Comparison of ENCODE assay signal across 8 cellular contexts in genomic region chr12:106139422-106140141, GRCh38. TPM values are rescaled to one million over a fixed set of nuclear protein-coding genes. Genes with fewer than 3 reads are reported as not detected.
DNase-seq lines count a peak whose midpoint lies in the region; ATAC-seq, FAIRE-seq and TF ChIP-seq lines count a peak whose summit lies in the region.

No MANE protein-coding gene starts in this region.

- CTCF ChIA-PET in A673 (lab: Charles Lee), result interaction anchor here (0.6 kb wide), 1 partner anchor 332 kb away, joined by 3 read pairs; no protein-coding TSS in a partner anchor

- peaks cover 24% of the 10 kb centered on the region for H3K27me3 ChIP-seq in A673 (replicated peaks; ENCODE audit: insufficient read depth, low read depth, low read length, poor library complexity)

- POLR2A ChIA-PET in A673 (lab: Charles Lee; ENCODE audit: low non-redundant PET), result no interaction called here

- intact Hi-C loops in A673 (cut with micrococcal nuclease; ENCODE audit: unreplicated experiment) (no loop called here), kidney (cut with DNase I) (loop anchor here (5.0 to 10.0 kb wide), 2 partner anchors 435 to 717 kb away; no protein-coding TSS in a partner anchor)

- no TSS peak for BruUV-seq in A673 (replicated peaks; lab: Mats Ljungman, UMichigan)

- FAIRE-seq in kidney (lab: Jason Lieb, UNC), result no peak

- DNase-seq in A673 (ENCODE audit: low spot score) (peak; percentile 70), NOMO-1 treated with DMSO at 0.1 percent for 48 hours (lab: John Stamatoyannopoulos, UW; ENCODE audit: unreplicated experiment) (peak; percentile 58), cerebellar cortex (ENCODE audit: low spot score) (peak; percentile 57), kidney (peak; percentile 95)

- no peaks in the 10 kb centered on the region for H3K36me3 ChIP-seq in A673 (ENCODE audit: insufficient read depth, low read length, poor library complexity, severe bottlenecking)
- no peaks in the 10 kb centered on the region for H3K36me3 ChIP-seq in kidney (ENCODE audit: control insufficient read depth in 1 of 2, insufficient read depth in 2 of 2, low read length in 2 of 2)

- H3K4me3 ChIP-seq in A673 (ENCODE audit: low read depth, low read length, poor library complexity, severe bottlenecking) (peak overlapping the region; percentile 67), kidney (ENCODE audit: low read length in 2 of 2) (peak overlapping the region; percentile 64 to 72), skin epidermis (peak overlapping the region; percentile 38 to 77 (median 58))

- ATAC-seq in GM18502 (IDR thresholded peaks at IDR 0.05; ENCODE audit: poor library complexity, unreplicated experiment) (peak; percentile 42), GM19455 (IDR thresholded peaks at IDR 0.05; ENCODE audit: unreplicated experiment) (no peak), HG02798 (IDR thresholded peaks at IDR 0.05; ENCODE audit: poor library complexity, unreplicated experiment) (no peak)

- H3K4me1 ChIP-seq in A673 (ENCODE audit: insufficient read depth, low read length, poor library complexity, severe bottlenecking) (no peaks in the 10 kb centered on the region), kidney (ENCODE audit: control insufficient read depth in 1 of 2, insufficient read depth in 1 of 2, low read depth in 1 of 2, low read length in 2 of 2) (peaks cover 3 to 22% of the 10 kb centered on the region in 2 donors)

- H3K9me3 ChIP-seq in A673 (ENCODE audit: low read depth, low read length, poor library complexity, severe bottlenecking) (no peaks in the 10 kb centered on the region), kidney (ENCODE audit: control insufficient read depth in 1 of 2, low read length in 2 of 2) (no peaks in the 10 kb centered on the region)

- no peak for TF ChIP-seq CTCF in A673 (conservative IDR thresholded peaks at IDR 0.05; ENCODE audit: low read depth, low read length)
- no peak for TF ChIP-seq CTCF in kidney (IDR thresholded peaks at IDR 0.05; ENCODE audit: borderline replicate concordance, extremely low read depth, insufficient read depth)

- H3K27ac ChIP-seq in A673 (ENCODE audit: low read depth, low read length, poor library complexity, severe bottlenecking) (peak overlapping the region; percentile 76), kidney (ENCODE audit: low read depth in 2 of 2, low read length in 2 of 2) (peak overlapping the region; percentile 87 to 88), skin epidermis (peak overlapping the region; percentile 64 to 98 (median 93))

- peak overlapping the region; percentile 34 to 85 for H3K9ac ChIP-seq in kidney (ENCODE audit: low read length in 2 of 2)

RNA-seq across cellular contexts. Expression of gene NUAK1, which starts 0.8 kb away (rescaled TPM):
- total RNA-seq in A673 (2021) (1.3 and 1.6 TPM in 2 replicates), kidney (28.8 TPM)
- 2.9 TPM for polyA plus RNA-seq in kidney (ENCODE audit: insufficient read depth, low read depth, low replicate concordance)

Comparison
In these comparisons a context has a peak if more than half of its experiments do, and no peak if none do; other contexts are left out.
1. RNA of gene NUAK1, which starts 0.8 kb away (total RNA-seq): 28.8 TPM in kidney (single experiment); 1.3 to 1.6 TPM in A673; every median in the first group is over 10 times any median in the second.
2. Peak in every context shown above with its lines, with median percentiles within 50 percentile points of each other: DNase-seq, H3K27ac ChIP-seq and H3K4me3 ChIP-seq.